In genomic region chr2:211930331-211930730, GRCh38 we compare ENCODE assay signal across 1 cellular context.
TF ChIP-seq lines count a peak whose summit lies in the region.

No MANE protein-coding gene starts in this region.

TF ChIP-seq in HepG2, 621 proteins besides CTCF, POLR2A, EP300 and RAD21 (continued from another document):
- TF ChIP-seq PBX3 (CRISPR knock-in tag; IDR thresholded peaks at IDR 0.05; ENCODE audit: borderline replicate concordance) (no peak), BRF2 (CRISPR knock-in tag; IDR thresholded peaks at IDR 0.05) (no peak), AHDC1 (CRISPR knock-in tag; IDR thresholded peaks at IDR 0.05; ENCODE audit: borderline replicate concordance) (no peak), PRPF4 (IDR thresholded peaks at IDR 0.05; ENCODE audit: low read depth, low read length, poor library complexity, severe bottlenecking) (no peak), MTA3 (CRISPR knock-in tag; IDR thresholded peaks at IDR 0.05) (no peak), MIER3 (CRISPR knock-in tag; IDR thresholded peaks at IDR 0.05; ENCODE audit: borderline replicate concordance) (no peak), LRRFIP1 (CRISPR knock-in tag; conservative IDR thresholded peaks at IDR 0.05) (no peak), KLF15 (CRISPR knock-in tag; IDR thresholded peaks at IDR 0.05; ENCODE audit: borderline replicate concordance) (no peak), ZNF44 (CRISPR knock-in tag; IDR thresholded peaks at IDR 0.05) (no peak), SNRNP70 (IDR thresholded peaks at IDR 0.05; ENCODE audit: low read depth, low read length) (no peak)
